Comparison of ENCODE assay signal across 1 cellular context in the genomic region with DNA sequence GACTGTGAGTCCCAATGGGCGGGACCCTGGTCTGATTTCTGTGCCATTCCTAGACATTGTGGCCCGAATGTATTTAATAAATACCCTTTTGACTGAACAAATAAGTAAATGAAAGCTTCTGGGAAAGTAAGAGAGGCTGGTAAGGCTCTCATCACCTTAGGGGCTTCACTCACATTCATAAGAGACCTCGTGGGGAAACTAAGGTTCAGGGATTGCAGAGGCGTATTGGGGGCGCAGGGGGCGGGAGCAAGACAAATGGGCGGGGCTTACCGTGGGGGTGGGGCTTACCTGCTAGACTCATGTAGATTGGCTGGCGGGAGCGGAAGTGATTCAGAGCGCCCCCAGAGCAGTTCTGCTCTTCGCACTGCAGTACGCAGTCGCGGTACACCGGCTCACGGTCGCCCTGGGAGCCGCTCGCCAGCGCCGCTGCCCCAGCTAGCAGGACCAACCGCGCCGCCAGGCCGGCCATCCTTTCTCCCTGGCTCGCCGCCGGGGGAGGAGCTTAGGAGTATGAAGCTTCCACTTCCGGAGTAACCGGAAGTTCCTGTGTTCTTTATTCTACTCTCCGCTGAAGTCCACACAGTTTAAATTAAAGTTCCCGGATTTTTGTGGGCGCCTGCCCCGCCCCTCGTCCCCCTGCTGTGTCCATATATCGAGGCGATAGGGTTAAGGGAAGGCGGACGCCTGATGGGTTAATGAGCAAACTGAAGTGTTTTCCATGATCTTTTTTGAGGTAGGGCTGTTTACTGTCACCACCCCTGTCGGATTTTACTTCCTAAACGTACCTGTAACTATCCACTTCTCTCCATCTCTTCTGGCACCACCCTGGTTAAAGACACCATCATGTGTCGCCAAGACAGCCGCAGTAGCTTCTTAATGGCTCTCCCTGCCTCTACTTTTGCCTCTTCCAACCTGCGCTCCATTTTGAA.
TF ChIP-seq lines count a peak whose summit lies in the region.

A gene with protein sequence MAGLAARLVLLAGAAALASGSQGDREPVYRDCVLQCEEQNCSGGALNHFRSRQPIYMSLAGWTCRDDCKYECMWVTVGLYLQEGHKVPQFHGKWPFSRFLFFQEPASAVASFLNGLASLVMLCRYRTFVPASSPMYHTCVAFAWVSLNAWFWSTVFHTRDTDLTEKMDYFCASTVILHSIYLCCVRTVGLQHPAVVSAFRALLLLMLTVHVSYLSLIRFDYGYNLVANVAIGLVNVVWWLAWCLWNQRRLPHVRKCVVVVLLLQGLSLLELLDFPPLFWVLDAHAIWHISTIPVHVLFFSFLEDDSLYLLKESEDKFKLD (minus strand): TSS at position 512 of the 929 bp plus-strand sequence. CDS start 43 bp downstream, at position 469.

TF ChIP-seq in HepG2, 621 proteins besides CTCF, POLR2A, EP300 and RAD21 (continued from another document and continues in another):
- TF ChIP-seq, protein P1, sequence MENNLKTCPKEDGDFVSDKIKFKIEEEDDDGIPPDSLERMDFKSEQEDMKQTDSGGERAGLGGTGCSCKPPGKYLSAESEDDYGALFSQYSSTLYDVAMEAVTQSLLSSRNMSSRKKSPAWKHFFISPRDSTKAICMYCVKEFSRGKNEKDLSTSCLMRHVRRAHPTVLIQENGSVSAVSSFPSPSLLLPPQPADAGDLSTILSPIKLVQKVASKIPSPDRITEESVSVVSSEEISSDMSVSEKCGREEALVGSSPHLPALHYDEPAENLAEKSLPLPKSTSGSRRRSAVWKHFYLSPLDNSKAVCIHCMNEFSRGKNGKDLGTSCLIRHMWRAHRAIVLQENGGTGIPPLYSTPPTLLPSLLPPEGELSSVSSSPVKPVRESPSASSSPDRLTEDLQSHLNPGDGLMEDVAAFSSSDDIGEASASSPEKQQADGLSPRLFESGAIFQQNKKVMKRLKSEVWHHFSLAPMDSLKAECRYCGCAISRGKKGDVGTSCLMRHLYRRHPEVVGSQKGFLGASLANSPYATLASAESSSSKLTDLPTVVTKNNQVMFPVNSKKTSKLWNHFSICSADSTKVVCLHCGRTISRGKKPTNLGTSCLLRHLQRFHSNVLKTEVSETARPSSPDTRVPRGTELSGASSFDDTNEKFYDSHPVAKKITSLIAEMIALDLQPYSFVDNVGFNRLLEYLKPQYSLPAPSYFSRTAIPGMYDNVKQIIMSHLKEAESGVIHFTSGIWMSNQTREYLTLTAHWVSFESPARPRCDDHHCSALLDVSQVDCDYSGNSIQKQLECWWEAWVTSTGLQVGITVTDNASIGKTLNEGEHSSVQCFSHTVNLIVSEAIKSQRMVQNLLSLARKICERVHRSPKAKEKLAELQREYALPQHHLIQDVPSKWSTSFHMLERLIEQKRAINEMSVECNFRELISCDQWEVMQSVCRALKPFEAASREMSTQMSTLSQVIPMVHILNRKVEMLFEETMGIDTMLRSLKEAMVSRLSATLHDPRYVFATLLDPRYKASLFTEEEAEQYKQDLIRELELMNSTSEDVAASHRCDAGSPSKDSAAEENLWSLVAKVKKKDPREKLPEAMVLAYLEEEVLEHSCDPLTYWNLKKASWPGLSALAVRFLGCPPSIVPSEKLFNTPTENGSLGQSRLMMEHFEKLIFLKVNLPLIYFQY (CRISPR knock-in tag; IDR thresholded peaks at IDR 0.05; ENCODE audit: borderline replicate concordance): peak; percentile 66; the same call in 1 of the 2 replicates
- TF ChIP-seq RFX5 (IDR thresholded peaks at IDR 0.05; ENCODE audit: low read depth, low read length) (no peak), KDM5B (CRISPR knock-in tag; IDR thresholded peaks at IDR 0.05; ENCODE audit: borderline replicate concordance) (peak; percentile 28; the same call in 1 of the 2 replicates), CHD4 (IDR thresholded peaks at IDR 0.05; ENCODE audit: borderline replicate concordance, low read length) (peak; percentile 98; the same call in 1 of the 2 replicates), ZSCAN31 (CRISPR knock-in tag; IDR thresholded peaks at IDR 0.05; ENCODE audit: low read depth) (peak; percentile 64), TRIM24 (CRISPR knock-in tag; IDR thresholded peaks at IDR 0.05) (no peak), BRD4 (CRISPR knock-in tag; IDR thresholded peaks at IDR 0.05) (peak; percentile 73; the same call in 1 of the 2 replicates), GTF2F1 (IDR thresholded peaks at IDR 0.05; ENCODE audit: low read length) (no peak), PLRG1 (conservative IDR thresholded peaks at IDR 0.05) (no peak), ZNF431 (CRISPR knock-in tag; IDR thresholded peaks at IDR 0.05; ENCODE audit: borderline replicate concordance, low read depth) (peak; percentile 49; the same call in 1 of the 2 replicates), ZNF143 (CRISPR knock-in tag; IDR thresholded peaks at IDR 0.05) (no peak; the same call in 1 of the 2 replicates), ETV5 (CRISPR knock-in tag; IDR thresholded peaks at IDR 0.05; ENCODE audit: borderline replicate concordance) (peak; percentile 94), TMF1 (CRISPR knock-in tag; IDR thresholded peaks at IDR 0.05; ENCODE audit: low read depth) (no peak), ZNF713 (CRISPR knock-in tag; IDR thresholded peaks at IDR 0.05) (no peak), CCDC6 (CRISPR knock-in tag; IDR thresholded peaks at IDR 0.05) (no peak), SMAD3 (CRISPR knock-in tag; IDR thresholded peaks at IDR 0.05) (0 out of 2 replicates have a peak, but pooled peaks have one; percentile 65), JUNB (CRISPR knock-in tag; IDR thresholded peaks at IDR 0.05; ENCODE audit: borderline replicate concordance) (no peak), TCF12 (IDR thresholded peaks at IDR 0.05) (no peak), TCF12 (CRISPR knock-in tag; IDR thresholded peaks at IDR 0.05) (no peak), ZNF720 (CRISPR knock-in tag; IDR thresholded peaks at IDR 0.05) (no peak), POLR2AphosphoS2 (IDR thresholded peaks at IDR 0.05; ENCODE audit: low read depth, low read length) (no peak), EZH2 (conservative IDR thresholded peaks at IDR 0.05; ENCODE audit: low read depth, low read length) (no peak), ZNF12 (CRISPR knock-in tag; IDR thresholded peaks at IDR 0.05) (0 out of 2 replicates have a peak, but pooled peaks have one; percentile 49), ZSCAN25 (CRISPR knock-in tag; IDR thresholded peaks at IDR 0.05) (no peak; the same call in 1 of the 2 replicates), ZNF724P (CRISPR knock-in tag; IDR thresholded peaks at IDR 0.05; ENCODE audit: borderline replicate concordance) (no peak; the same call in 1 of the 2 replicates), ZNF10 (CRISPR knock-in tag; IDR thresholded peaks at IDR 0.05; ENCODE audit: borderline replicate concordance, low read depth) (no peak), MBNL3 (CRISPR knock-in tag; conservative IDR thresholded peaks at IDR 0.05) (no peak), KAT7 (CRISPR knock-in tag; IDR thresholded peaks at IDR 0.05; ENCODE audit: borderline replicate concordance) (no peak; the same call in 1 of the 2 replicates), HIVEP1 (CRISPR knock-in tag; IDR thresholded peaks at IDR 0.05) (no peak), ELF4 (CRISPR knock-in tag; IDR thresholded peaks at IDR 0.05; ENCODE audit: borderline replicate concordance) (peak; percentile 70; the same call in 1 of the 2 replicates), ZNF136 (CRISPR knock-in tag; IDR thresholded peaks at IDR 0.05; ENCODE audit: low read depth) (no peak)
- TF ChIP-seq, protein P2, sequence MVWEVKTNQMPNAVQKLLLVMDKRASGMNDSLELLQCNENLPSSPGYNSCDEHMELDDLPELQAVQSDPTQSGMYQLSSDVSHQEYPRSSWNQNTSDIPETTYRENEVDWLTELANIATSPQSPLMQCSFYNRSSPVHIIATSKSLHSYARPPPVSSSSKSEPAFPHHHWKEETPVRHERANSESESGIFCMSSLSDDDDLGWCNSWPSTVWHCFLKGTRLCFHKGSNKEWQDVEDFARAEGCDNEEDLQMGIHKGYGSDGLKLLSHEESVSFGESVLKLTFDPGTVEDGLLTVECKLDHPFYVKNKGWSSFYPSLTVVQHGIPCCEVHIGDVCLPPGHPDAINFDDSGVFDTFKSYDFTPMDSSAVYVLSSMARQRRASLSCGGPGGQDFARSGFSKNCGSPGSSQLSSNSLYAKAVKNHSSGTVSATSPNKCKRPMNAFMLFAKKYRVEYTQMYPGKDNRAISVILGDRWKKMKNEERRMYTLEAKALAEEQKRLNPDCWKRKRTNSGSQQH (CRISPR knock-in tag; IDR thresholded peaks at IDR 0.05; ENCODE audit: low read depth): peak; percentile 67; the same call in 1 of the 2 replicates
- TF ChIP-seq, protein P3, sequence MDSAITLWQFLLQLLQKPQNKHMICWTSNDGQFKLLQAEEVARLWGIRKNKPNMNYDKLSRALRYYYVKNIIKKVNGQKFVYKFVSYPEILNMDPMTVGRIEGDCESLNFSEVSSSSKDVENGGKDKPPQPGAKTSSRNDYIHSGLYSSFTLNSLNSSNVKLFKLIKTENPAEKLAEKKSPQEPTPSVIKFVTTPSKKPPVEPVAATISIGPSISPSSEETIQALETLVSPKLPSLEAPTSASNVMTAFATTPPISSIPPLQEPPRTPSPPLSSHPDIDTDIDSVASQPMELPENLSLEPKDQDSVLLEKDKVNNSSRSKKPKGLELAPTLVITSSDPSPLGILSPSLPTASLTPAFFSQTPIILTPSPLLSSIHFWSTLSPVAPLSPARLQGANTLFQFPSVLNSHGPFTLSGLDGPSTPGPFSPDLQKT (CRISPR knock-in tag; IDR thresholded peaks at IDR 0.05; ENCODE audit: borderline replicate concordance): no peak
- TF ChIP-seq, protein P4, sequence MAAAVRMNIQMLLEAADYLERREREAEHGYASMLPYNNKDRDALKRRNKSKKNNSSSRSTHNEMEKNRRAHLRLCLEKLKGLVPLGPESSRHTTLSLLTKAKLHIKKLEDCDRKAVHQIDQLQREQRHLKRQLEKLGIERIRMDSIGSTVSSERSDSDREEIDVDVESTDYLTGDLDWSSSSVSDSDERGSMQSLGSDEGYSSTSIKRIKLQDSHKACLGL (CRISPR knock-in tag; IDR thresholded peaks at IDR 0.05): peak; percentile 18; the same call in 1 of the 2 replicates
- TF ChIP-seq, protein P5, sequence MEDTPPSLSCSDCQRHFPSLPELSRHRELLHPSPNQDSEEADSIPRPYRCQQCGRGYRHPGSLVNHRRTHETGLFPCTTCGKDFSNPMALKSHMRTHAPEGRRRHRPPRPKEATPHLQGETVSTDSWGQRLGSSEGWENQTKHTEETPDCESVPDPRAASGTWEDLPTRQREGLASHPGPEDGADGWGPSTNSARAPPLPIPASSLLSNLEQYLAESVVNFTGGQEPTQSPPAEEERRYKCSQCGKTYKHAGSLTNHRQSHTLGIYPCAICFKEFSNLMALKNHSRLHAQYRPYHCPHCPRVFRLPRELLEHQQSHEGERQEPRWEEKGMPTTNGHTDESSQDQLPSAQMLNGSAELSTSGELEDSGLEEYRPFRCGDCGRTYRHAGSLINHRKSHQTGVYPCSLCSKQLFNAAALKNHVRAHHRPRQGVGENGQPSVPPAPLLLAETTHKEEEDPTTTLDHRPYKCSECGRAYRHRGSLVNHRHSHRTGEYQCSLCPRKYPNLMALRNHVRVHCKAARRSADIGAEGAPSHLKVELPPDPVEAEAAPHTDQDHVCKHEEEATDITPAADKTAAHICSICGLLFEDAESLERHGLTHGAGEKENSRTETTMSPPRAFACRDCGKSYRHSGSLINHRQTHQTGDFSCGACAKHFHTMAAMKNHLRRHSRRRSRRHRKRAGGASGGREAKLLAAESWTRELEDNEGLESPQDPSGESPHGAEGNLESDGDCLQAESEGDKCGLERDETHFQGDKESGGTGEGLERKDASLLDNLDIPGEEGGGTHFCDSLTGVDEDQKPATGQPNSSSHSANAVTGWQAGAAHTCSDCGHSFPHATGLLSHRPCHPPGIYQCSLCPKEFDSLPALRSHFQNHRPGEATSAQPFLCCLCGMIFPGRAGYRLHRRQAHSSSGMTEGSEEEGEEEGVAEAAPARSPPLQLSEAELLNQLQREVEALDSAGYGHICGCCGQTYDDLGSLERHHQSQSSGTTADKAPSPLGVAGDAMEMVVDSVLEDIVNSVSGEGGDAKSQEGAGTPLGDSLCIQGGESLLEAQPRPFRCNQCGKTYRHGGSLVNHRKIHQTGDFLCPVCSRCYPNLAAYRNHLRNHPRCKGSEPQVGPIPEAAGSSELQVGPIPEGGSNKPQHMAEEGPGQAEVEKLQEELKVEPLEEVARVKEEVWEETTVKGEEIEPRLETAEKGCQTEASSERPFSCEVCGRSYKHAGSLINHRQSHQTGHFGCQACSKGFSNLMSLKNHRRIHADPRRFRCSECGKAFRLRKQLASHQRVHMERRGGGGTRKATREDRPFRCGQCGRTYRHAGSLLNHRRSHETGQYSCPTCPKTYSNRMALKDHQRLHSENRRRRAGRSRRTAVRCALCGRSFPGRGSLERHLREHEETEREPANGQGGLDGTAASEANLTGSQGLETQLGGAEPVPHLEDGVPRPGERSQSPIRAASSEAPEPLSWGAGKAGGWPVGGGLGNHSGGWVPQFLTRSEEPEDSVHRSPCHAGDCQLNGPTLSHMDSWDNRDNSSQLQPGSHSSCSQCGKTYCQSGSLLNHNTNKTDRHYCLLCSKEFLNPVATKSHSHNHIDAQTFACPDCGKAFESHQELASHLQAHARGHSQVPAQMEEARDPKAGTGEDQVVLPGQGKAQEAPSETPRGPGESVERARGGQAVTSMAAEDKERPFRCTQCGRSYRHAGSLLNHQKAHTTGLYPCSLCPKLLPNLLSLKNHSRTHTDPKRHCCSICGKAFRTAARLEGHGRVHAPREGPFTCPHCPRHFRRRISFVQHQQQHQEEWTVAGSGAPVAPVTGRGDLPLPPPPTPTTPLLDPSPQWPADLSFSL (CRISPR knock-in tag; IDR thresholded peaks at IDR 0.05): no peak
- TF ChIP-seq, protein P6, sequence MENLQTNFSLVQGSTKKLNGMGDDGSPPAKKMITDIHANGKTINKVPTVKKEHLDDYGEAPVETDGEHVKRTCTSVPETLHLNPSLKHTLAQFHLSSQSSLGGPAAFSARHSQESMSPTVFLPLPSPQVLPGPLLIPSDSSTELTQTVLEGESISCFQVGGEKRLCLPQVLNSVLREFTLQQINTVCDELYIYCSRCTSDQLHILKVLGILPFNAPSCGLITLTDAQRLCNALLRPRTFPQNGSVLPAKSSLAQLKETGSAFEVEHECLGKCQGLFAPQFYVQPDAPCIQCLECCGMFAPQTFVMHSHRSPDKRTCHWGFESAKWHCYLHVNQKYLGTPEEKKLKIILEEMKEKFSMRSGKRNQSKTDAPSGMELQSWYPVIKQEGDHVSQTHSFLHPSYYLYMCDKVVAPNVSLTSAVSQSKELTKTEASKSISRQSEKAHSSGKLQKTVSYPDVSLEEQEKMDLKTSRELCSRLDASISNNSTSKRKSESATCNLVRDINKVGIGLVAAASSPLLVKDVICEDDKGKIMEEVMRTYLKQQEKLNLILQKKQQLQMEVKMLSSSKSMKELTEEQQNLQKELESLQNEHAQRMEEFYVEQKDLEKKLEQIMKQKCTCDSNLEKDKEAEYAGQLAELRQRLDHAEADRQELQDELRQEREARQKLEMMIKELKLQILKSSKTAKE (CRISPR knock-in tag; IDR thresholded peaks at IDR 0.05; ENCODE audit: borderline replicate concordance): 0 out of 2 replicates have a peak, but pooled peaks have one; percentile 32
- TF ChIP-seq, protein P7, sequence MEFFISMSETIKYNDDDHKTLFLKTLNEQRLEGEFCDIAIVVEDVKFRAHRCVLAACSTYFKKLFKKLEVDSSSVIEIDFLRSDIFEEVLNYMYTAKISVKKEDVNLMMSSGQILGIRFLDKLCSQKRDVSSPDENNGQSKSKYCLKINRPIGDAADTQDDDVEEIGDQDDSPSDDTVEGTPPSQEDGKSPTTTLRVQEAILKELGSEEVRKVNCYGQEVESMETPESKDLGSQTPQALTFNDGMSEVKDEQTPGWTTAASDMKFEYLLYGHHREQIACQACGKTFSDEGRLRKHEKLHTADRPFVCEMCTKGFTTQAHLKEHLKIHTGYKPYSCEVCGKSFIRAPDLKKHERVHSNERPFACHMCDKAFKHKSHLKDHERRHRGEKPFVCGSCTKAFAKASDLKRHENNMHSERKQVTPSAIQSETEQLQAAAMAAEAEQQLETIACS (CRISPR knock-in tag; IDR thresholded peaks at IDR 0.05): no peak
